ENCODE assay signal across 17 cellular contexts in the genomic region with DNA sequence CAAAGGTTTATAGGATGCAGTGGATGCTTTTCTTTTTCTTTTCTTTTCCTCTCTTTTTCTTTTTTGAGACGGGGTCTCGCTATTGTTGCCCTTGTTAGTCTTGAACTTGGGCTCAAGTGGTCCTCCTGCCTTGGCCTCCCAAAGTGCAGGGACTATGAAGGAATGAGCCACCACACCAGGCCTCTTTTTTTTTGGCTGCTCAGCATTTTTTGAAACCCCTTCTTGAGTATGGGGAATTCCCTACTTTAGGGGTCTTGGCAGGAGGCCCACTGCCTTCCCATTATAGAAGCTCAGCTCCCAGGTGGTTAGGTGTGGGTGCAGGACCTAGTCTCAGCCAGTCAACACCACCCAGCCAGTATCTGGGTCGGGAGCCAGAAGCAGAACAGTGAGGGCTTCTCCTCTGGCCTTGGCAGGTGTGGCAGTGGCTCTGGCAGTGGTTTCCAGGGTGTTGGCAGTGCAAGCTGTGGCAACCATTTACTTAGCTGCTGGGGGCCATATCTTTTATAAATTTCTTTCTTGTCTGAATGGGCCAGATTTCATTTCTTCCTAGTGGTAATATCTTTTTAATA. TPM values are rescaled to one million over a fixed set of nuclear protein-coding genes. Genes with fewer than 3 reads are reported as not detected.
A peak's percentile ranks its signal among the peaks of the same experiment; 100 is the strongest.
DNase-seq lines count a peak whose midpoint lies in the region; ATAC-seq and TF ChIP-seq lines count a peak whose summit lies in the region.
"Had no signal": no experiment of that assay in that cellular context is flagged by ENCODE, and none has a peak within 500 bp of the region (broad histone marks: within the 10 kb centered on the region; RNA-seq: fewer than 3 reads in every experiment).

No MANE protein-coding gene starts in this region.

- no peak for ATAC-seq in IMR-90 (ENCODE audit: low read depth)
- peak; percentile 51 for ATAC-seq in esophagus mucosa
- ATAC-seq in effector memory CD8-positive, alpha-beta T cell (replicated peaks) = no peak

- no peaks in the 10 kb centered on the region for H4K20me1 ChIP-seq in IMR-90 (ENCODE audit: insufficient read depth, low read length)

- no peaks in the 10 kb centered on the region for H3K27me3 Mint-ChIP-seq in effector memory CD8-positive, alpha-beta T cell
- no peaks in the 10 kb centered on the region for H3K27me3 Mint-ChIP-seq in activated CD4-positive, alpha-beta T cell treated with anti-CD3 and anti-CD28 coated beads, Interleukin-2, amount 10 ng/mL, durations not matched to agents 7 days and 5 days
- H3K27me3 Mint-ChIP-seq: B cell; CD4-positive, alpha-beta T cell had no signal

- dilution Hi-C loops in IMR-90 (cut with HindIII; ENCODE audit: low sequenced_read_pairs, unreplicated experiment) = no loop called here

- H2BK5ac ChIP-seq in IMR-90 (ENCODE audit: low read depth, low read length, poor library complexity, severe bottlenecking) = no peak overlapping the region

- WGBS in IMR-90 (ENCODE audit: extremely low coverage in 2 of 2, insufficient read length in 1 of 2), 2 experiments = no CpG with 5 or more reads among the region's 3 CpGs

- H4K91ac ChIP-seq in IMR-90 (ENCODE audit: insufficient read depth, low read depth, low read length) = 0 out of 2 replicates have a peak overlapping the region, but pooled peaks have one; percentile 17

- H3K4me1 Mint-ChIP-seq in effector memory CD8-positive, alpha-beta T cell (ENCODE audit: low read depth in 2 of 2) = peaks cover 3 to 11% of the 10 kb centered on the region in 2 donors
- no peaks in the 10 kb centered on the region for H3K4me1 Mint-ChIP-seq in activated CD4-positive, alpha-beta T cell treated with anti-CD3 and anti-CD28 coated beads, Interleukin-2, amount 10 ng/mL, durations not matched to agents 7 days and 5 days

- H3K36me3 ChIP-seq in IMR-90 (ENCODE audit: control insufficient read depth, insufficient read depth, low read length) = no peaks in the 10 kb centered on the region
- H3K36me3 ChIP-seq: HAP-1, MG63 had no signal

- no peak for TF ChIP-seq RAD21 in IMR-90 (IDR thresholded peaks at IDR 0.05; ENCODE audit: low read length)

- CTCF ChIA-PET in IMR-90 (lab: Yijun Ruan, JAX) = interaction anchor here (1.2 kb wide), 1 partner anchor 44 kb away, joined by 3 read pairs; no protein-coding TSS in a partner anchor
- CTCF ChIA-PET in activated CD4-positive, alpha-beta T cell treated with anti-CD3 and anti-CD28 coated beads, Interleukin-2, amount 10 ng/mL, durations not matched to agents 7 days and 5 days (lab: Charles Lee) = interaction anchor here (0.6 kb wide), 1 partner anchor 1588 kb away, joined by 3 read pairs; no protein-coding TSS in a partner anchor

- no TSS peak for BruUV-seq in IMR-90 (replicated peaks; lab: Mats Ljungman, UMichigan)

- no peak overlapping the region for H3K27ac ChIP-seq in IMR-90 (ENCODE audit: insufficient read depth, low read length)

- H2BK20ac ChIP-seq in IMR-90 (ENCODE audit: low read depth, low read length) = no peak overlapping the region

- no peak overlapping the region for H2AFZ ChIP-seq in IMR-90 (replicated peaks; ENCODE audit: low read length, poor library complexity)

- H2AK5ac ChIP-seq in IMR-90 (ENCODE audit: low read depth, low read length) = peak overlapping the region; percentile 67

- H3K9me3 ChIP-seq in IMR-90 (ENCODE audit: control insufficient read depth, insufficient read depth, low read length) = no peaks in the 10 kb centered on the region
- H3K9me3 ChIP-seq: HAP-1, MG63 had no signal

- no peaks in the 10 kb centered on the region for H3K9me3 Mint-ChIP-seq in effector memory CD8-positive, alpha-beta T cell
- no peaks in the 10 kb centered on the region for H3K9me3 Mint-ChIP-seq in activated CD4-positive, alpha-beta T cell treated with anti-CD3 and anti-CD28 coated beads, Interleukin-2, amount 10 ng/mL, durations not matched to agents 7 days and 5 days
- H3K9me3 Mint-ChIP-seq: CD4-positive, alpha-beta T cell had no signal

- no peak overlapping the region for H2BK120ac ChIP-seq in IMR-90 (ENCODE audit: low read depth, low read length)

- no peak overlapping the region for H3K14ac ChIP-seq in IMR-90 (replicated peaks; ENCODE audit: low read depth, low read length)

- H3K4me3 Mint-ChIP-seq in effector memory CD8-positive, alpha-beta T cell = no peak overlapping the region
- H3K4me3 Mint-ChIP-seq in activated CD4-positive, alpha-beta T cell treated with anti-CD3 and anti-CD28 coated beads, Interleukin-2, amount 10 ng/mL, durations not matched to agents 7 days and 5 days = no peak overlapping the region
- H3K4me3 Mint-ChIP-seq: B cell; CD4-positive, alpha-beta T cell had no signal

- no peaks in the 10 kb centered on the region for H3K27me3 ChIP-seq in IMR-90 (ENCODE audit: control insufficient read depth, insufficient read depth, low read length)
- H3K27me3 ChIP-seq: MG63 had no signal

- in situ Hi-C loops in IMR-90 (cut with MboI; ENCODE audit: low sequenced_read_pairs) = no loop called here

- peak overlapping the region; percentile 67 for H2AK9ac ChIP-seq in IMR-90 (replicated peaks; ENCODE audit: low read depth, low read length, poor library complexity)

- H3K27ac Mint-ChIP-seq in effector memory CD8-positive, alpha-beta T cell = no peak overlapping the region
- no peak overlapping the region for H3K27ac Mint-ChIP-seq in activated CD4-positive, alpha-beta T cell treated with anti-CD3 and anti-CD28 coated beads, Interleukin-2, amount 10 ng/mL, durations not matched to agents 7 days and 5 days
- H3K27ac Mint-ChIP-seq: B cell; CD4-positive, alpha-beta T cell had no signal

- 0 out of 2 replicates have a peak, but pooled peaks cover 6% of the 10 kb centered on the region for H3K9me1 ChIP-seq in IMR-90 (ENCODE audit: insufficient read depth, low read length)

- H3K18ac ChIP-seq in IMR-90 (ENCODE audit: low read depth, low read length) = no peak overlapping the region

- POLR2A ChIA-PET in IMR-90 (lab: Charles Lee; ENCODE audit: unreplicated experiment) = no interaction called here
- POLR2A ChIA-PET in activated CD4-positive, alpha-beta T cell treated with anti-CD3 and anti-CD28 coated beads, Interleukin-2, amount 10 ng/mL, durations not matched to agents 7 days and 5 days (lab: Charles Lee) = no interaction called here

- H3K36me3 Mint-ChIP-seq in effector memory CD8-positive, alpha-beta T cell (ENCODE audit: insufficient read depth) = no peaks in the 10 kb centered on the region
- peaks cover 2% of the 10 kb centered on the region for H3K36me3 Mint-ChIP-seq in activated CD4-positive, alpha-beta T cell treated with anti-CD3 and anti-CD28 coated beads, Interleukin-2, amount 10 ng/mL, durations not matched to agents 7 days and 5 days (ENCODE audit: low read depth)

- no peak for TF ChIP-seq CTCF in IMR-90 (conservative IDR thresholded peaks at IDR 0.05; ENCODE audit: low read depth, low read length)

- H2BK15ac ChIP-seq in IMR-90 (ENCODE audit: low read depth, low read length) = no peak overlapping the region

- intact Hi-C loops in IMR-90 (cut with micrococcal nuclease) = no loop called here

- H3K4me2 ChIP-seq in IMR-90 (ENCODE audit: low read depth, low read length) = no peak overlapping the region

- H3K9ac ChIP-seq in IMR-90 (ENCODE audit: low read depth, low read length) = no peak overlapping the region

- no peak overlapping the region for H4K5ac ChIP-seq in IMR-90 (ENCODE audit: low read depth, low read length)

- H3K4me1 ChIP-seq in IMR-90 (ENCODE audit: control insufficient read depth, insufficient read depth, low read length) = peaks cover 12% of the 10 kb centered on the region
- H3K4me1 ChIP-seq: HAP-1 had no signal

- no peak overlapping the region for H3K23ac ChIP-seq in IMR-90 (ENCODE audit: low read depth, low read length)

- no peak for TF ChIP-seq POLR2A in IMR-90 (IDR thresholded peaks at IDR 0.05; ENCODE audit: low read depth, low read length)

- H4K8ac ChIP-seq in IMR-90 (ENCODE audit: low read depth in 2 of 2, low read length in 2 of 2) = no peak overlapping the region

- H3K56ac ChIP-seq in IMR-90 (ENCODE audit: extremely low read depth, insufficient read depth, low read length) = no peak overlapping the region

- H3K4ac ChIP-seq in IMR-90 (ENCODE audit: low read depth, low read length) = no peak overlapping the region

- no peak overlapping the region for H3K4me3 ChIP-seq in IMR-90 (ENCODE audit: insufficient read depth, low read depth, low read length)
- H3K4me3 ChIP-seq: HAP-1, MG63 had no signal

- DNase-seq in IMR-90 (no peak), RPMI8226 (peak; percentile 81), midbrain (lab: John Stamatoyannopoulos, UW) (peak; percentile 28), SW480 (ENCODE audit: low spot score) (no peak)
- no peak for DNase-seq in effector memory CD8-positive, alpha-beta T cell
- no peak for DNase-seq in activated CD4-positive, alpha-beta T cell treated with anti-CD3 and anti-CD28 coated beads, Interleukin-2, amount 10 ng/mL, durations not matched to agents 7 days and 5 days
- no peak for DNase-seq in activated T-cell treated with anti-CD3 and anti-CD28 coated beads, Interleukin-2, amount 50 U/mL, for 1 hour
- DNase-seq: CD4-positive, alpha-beta T cell; GF-D8; KBM-7; MG63; NCI-H1092 treated with DMSO at 0.1 percent for 48 hours; NCI-H1694; NCI-H82 had no signal

- no peaks in the 10 kb centered on the region for H3K79me1 ChIP-seq in IMR-90 (ENCODE audit: low read depth in 1 of 2, low read length in 2 of 2)

TF ChIP-seq in IMR-90, 13 proteins besides CTCF, POLR2A, EP300 and RAD21:
- TF ChIP-seq MAFK (IDR thresholded peaks at IDR 0.05; ENCODE audit: low read depth, low read length) (peak; percentile 69), RFX5 (IDR thresholded peaks at IDR 0.05; ENCODE audit: low read depth, low read length) (no peak)

RNA-seq across cellular contexts. Expression of a gene that starts 51.4 kb away (rescaled TPM):
- total RNA-seq in IMR-90 (2012; rRNA removed) (3.9 and 5.8 TPM in 2 replicates), esophagus mucosa (7.3 TPM)
- polyA plus RNA-seq in IMR-90 (2012; rRNA removed) = 5.9 and 7.4 TPM in 2 replicates
- polyA plus RNA-seq in IMR-90 (2012; cell fraction: cytosol; rRNA removed) = 3.6 and 5.3 TPM in 2 replicates
- polyA plus RNA-seq in IMR-90 (2012; cell fraction: nucleus; rRNA removed; ENCODE audit: low replicate concordance) = 1.6 and 3.7 TPM in 2 replicates
- 10 to 100 TPM; 12.9 to 13.1 TPM for total RNA-seq in activated CD4-positive, alpha-beta T cell treated with anti-CD3 and anti-CD28 coated beads, Interleukin-2, amount 10 ng/mL, durations not matched to agents 7 days and 5 days

Comparison
In these comparisons a context has a peak if more than half of its experiments do, and no peak if none do; other contexts are left out.
1. DNase-seq: peak in RPMI8226 (single experiment) and midbrain (single experiment); none in IMR-90 (single experiment), SW480 (single experiment), effector memory CD8-positive, alpha-beta T cell (0 of 3), activated CD4-positive, alpha-beta T cell treated with anti-CD3 and anti-CD28 coated beads, Interleukin-2, amount 10 ng/mL, durations not matched to agents 7 days and 5 days (single experiment) and activated T-cell treated with anti-CD3 and anti-CD28 coated beads, Interleukin-2, amount 50 U/mL, for 1 hour (single experiment).